In the genomic region with DNA sequence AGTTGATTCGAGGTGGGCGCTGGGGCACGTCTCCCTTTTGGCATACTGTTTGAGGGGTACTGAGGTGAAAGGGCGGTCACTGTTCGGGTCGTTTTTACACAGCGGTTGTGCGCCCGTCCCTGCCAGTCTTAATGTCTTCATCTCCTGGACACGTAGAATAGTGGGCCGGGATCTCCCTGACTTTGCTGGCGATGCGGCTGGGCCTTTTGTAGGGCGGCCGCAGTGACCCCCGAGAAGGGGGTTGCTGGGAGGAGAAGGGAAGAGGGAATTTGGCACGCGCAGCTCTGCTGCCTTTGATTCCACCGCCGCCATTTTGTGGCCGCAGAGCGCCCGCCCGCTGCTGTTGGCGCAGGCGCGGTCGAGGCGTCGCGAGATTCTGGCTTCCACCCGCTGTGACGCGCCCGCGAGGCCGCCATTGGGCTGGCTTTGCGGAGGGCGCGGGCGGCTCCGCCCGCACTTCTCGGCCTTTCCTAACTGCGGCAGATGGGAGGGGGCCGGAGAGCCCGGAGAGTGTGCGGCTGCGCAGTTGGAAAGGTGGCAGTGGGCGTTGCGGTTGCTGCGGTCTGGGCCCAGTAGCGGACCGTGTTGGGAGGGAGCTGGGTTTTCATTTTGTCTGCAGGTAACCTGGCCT, we compare ENCODE assay signal across 9 cellular contexts. TPM values are rescaled to one million over a fixed set of nuclear protein-coding genes. Genes with fewer than 3 reads are reported as not detected.
A peak's percentile ranks its signal among the peaks of the same experiment; 100 is the strongest.
DNase-seq lines count a peak whose midpoint lies in the region; ATAC-seq and TF ChIP-seq lines count a peak whose summit lies in the region.
"Had no signal": no experiment of that assay in that cellular context is flagged by ENCODE, and none has a peak within 500 bp of the region (broad histone marks: within the 10 kb centered on the region; RNA-seq: fewer than 3 reads in every experiment).

No MANE protein-coding gene starts in this region.

- H3K9me3 Mint-ChIP-seq in endodermal cell = peaks cover 13% of the 10 kb centered on the region

- WGBS in endodermal cell (ENCODE audit: insufficient coverage in 1 of 2, insufficient read length in 1 of 2), 2 experiments = 0% methylated on average over 15 to 54 of the region's 54 CpGs
- WGBS in mesodermal cell (ENCODE audit: insufficient coverage in 2 of 2), 2 experiments = 0% methylated on average over 48 to 53 of the region's 54 CpGs

- H3K36me3 ChIP-seq in endodermal cell (ENCODE audit: control insufficient read depth, insufficient read depth, low read length) (peaks cover 48% of the 10 kb centered on the region), mesodermal cell (ENCODE audit: control insufficient read depth, insufficient read depth, low read length) (peaks cover 48% of the 10 kb centered on the region)

- H3K4me3 ChIP-seq in endodermal cell (ENCODE audit: low read length) = peak overlapping the region; percentile 98
- peak overlapping the region; percentile 97 for H3K4me3 ChIP-seq in mesodermal cell (ENCODE audit: extremely low read depth, insufficient read depth, low read length, poor library complexity, severe bottlenecking)

- H3K4me1 ChIP-seq in endodermal cell (ENCODE audit: control insufficient read depth, insufficient read depth, low read length) (peaks cover 6% of the 10 kb centered on the region), mesodermal cell (ENCODE audit: control insufficient read depth, insufficient read depth, low read length, poor library complexity, severe bottlenecking) (peaks cover 6% of the 10 kb centered on the region)

- peak overlapping the region; percentile 100 for H3K9ac ChIP-seq in endodermal cell (ENCODE audit: extremely low read depth, low read length, poor library complexity, severe bottlenecking)

- ATAC-seq in GM21390 (IDR thresholded peaks at IDR 0.05; ENCODE audit: unreplicated experiment) = peak; percentile 68

- H3K27ac ChIP-seq in endodermal cell (ENCODE audit: low read depth, low read length) (peak overlapping the region; percentile 94), mesodermal cell (ENCODE audit: low read depth, low read length, severe bottlenecking) (peak overlapping the region; percentile 100)

- H3K4me3 Mint-ChIP-seq in endodermal cell = peak overlapping the region; percentile 100

- H3K9me3 ChIP-seq in endodermal cell (ENCODE audit: control insufficient read depth, low read length) (peaks cover 8% of the 10 kb centered on the region), mesodermal cell (ENCODE audit: control insufficient read depth, low read length) (no peaks in the 10 kb centered on the region)

- DNase-seq in COLO668 (lab: John Stamatoyannopoulos, UW; ENCODE audit: unreplicated experiment) = peak; percentile 98
- peak in 74 of 76 experiments; percentile 33 to 92 (median 84) for DNase-seq in HUDEP-2 (lab: John Stamatoyannopoulos, UW; ENCODE audit: unreplicated experiment in 76 of 76)
- DNase-seq in NOMO-1 treated with DMSO at 0.1 percent for 48 hours (lab: John Stamatoyannopoulos, UW; ENCODE audit: unreplicated experiment) = peak; percentile 76
- DNase-seq in activated CD8-positive, alpha-beta memory T cell treated with anti-CD3 and anti-CD28 coated beads, Interleukin-2, amount 50 U/mL, for 24 hours (ENCODE audit: extremely low read depth) = peak; percentile 75
- DNase-seq in endodermal cell = peak; percentile 96
- DNase-seq in stimulated activated CD8-positive, alpha-beta memory T cell treated with anti-CD3 and anti-CD28 coated beads, Interleukin-15, amount 100 ng/mL, for 1 hour (ENCODE audit: low read depth) = peak; percentile 62

- H3K27ac Mint-ChIP-seq in endodermal cell = peak overlapping the region; percentile 100

- H3K4me1 Mint-ChIP-seq in endodermal cell = peaks cover 28% of the 10 kb centered on the region

- peaks cover 52% of the 10 kb centered on the region for H3K36me3 Mint-ChIP-seq in endodermal cell (ENCODE audit: low read depth)

- no peak for TF ChIP-seq CTCF in endodermal cell (conservative IDR thresholded peaks at IDR 0.05)

- no peaks in the 10 kb centered on the region for H3K27me3 ChIP-seq in endodermal cell (ENCODE audit: control insufficient read depth, insufficient read depth, low read length, poor library complexity, severe bottlenecking)

- peaks cover 6% of the 10 kb centered on the region for H3K27me3 Mint-ChIP-seq in endodermal cell (ENCODE audit: insufficient read depth)

RNA-seq across cellular contexts. Expression of gene SRSF5, which starts 0.5 kb away (rescaled TPM):
- 100 to 1,000 TPM; 285 to 307 TPM for total RNA-seq in endodermal cell
- 402 TPM for polyA plus RNA-seq in endodermal cell (2013, experiment 1 of 2)
- polyA plus RNA-seq in endodermal cell (2013, experiment 2 of 2) = 355 TPM
- 238 TPM for polyA plus RNA-seq in mesodermal cell (2013, experiment 1 of 2)
- polyA plus RNA-seq in mesodermal cell (2013, experiment 2 of 2) = 242 TPM

RNA-seq across cellular contexts. Expression of gene SLC10A1, which starts 29.6 kb away (rescaled TPM):
- not detected for total RNA-seq in endodermal cell
- polyA plus RNA-seq in endodermal cell (2013, experiment 1 of 2) = not detected
- polyA plus RNA-seq in endodermal cell (2013, experiment 2 of 2) = not detected
- not detected for polyA plus RNA-seq in mesodermal cell (2013, experiment 1 of 2)
- not detected for polyA plus RNA-seq in mesodermal cell (2013, experiment 2 of 2)
- total RNA-seq: subcutaneous adipose tissue had no signal

Comparison
In these comparisons a context has a peak if more than half of its experiments do, and no peak if none do; other contexts are left out.
1. Peak in every context shown above with its lines: DNase-seq, ATAC-seq, H3K4me3 ChIP-seq and H3K27ac ChIP-seq.